ENCODE assay signal across 17 cellular contexts in the genomic region with DNA sequence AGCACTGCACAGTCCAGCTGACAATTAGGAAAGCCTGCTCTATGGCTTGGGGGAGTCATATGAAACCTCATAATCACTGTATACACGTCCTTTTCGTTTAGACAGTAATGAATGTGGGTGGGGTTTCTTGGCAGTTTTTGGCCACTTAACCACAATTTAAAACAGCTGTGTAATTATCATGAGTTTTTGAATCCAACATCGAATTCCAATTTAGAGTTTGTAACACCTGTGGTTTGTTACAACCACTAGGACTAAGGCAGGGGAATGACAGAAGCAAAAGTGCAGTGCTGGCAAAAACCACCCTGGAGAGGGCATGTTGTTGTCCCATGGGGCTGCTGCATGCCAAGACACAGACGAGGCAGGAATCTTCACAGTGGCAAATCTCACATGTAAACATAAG.
A peak's percentile ranks its signal among the peaks of the same experiment; 100 is the strongest.
DNase-seq lines count a peak whose midpoint lies in the region; ATAC-seq and TF ChIP-seq lines count a peak whose summit lies in the region.
"Had no signal": no experiment of that assay in that cellular context is flagged by ENCODE, and none has a peak within 500 bp of the region (broad histone marks: within the 10 kb centered on the region; RNA-seq: fewer than 3 reads in every experiment).

No MANE protein-coding gene starts in this region.

- H3K27me3 ChIP-seq in hepatocyte: no peaks in the 10 kb centered on the region
- H3K27me3 ChIP-seq: ascending aorta; BLaER1 treated with 17β-estradiol and CSF1 and Interleukin-3, amounts not matched to agents 10 nM and 100 nM; pancreas had no signal

- H2AFZ ChIP-seq in hepatocyte: no peak overlapping the region

- no peaks in the 10 kb centered on the region for H3K27me3 Mint-ChIP-seq in activated T-cell treated with anti-CD3 and anti-CD28 coated beads, Interleukin-2, amount 50 U/mL, for 24 hours

- no peaks in the 10 kb centered on the region for H3K4me1 ChIP-seq in hepatocyte (ENCODE audit: insufficient read depth)
- H3K4me1 ChIP-seq: ascending aorta; BLaER1 treated with 17β-estradiol and CSF1 and Interleukin-3, amounts not matched to agents 10 nM and 100 nM; pancreas had no signal

- H3K27ac Mint-ChIP-seq in activated T-cell treated with anti-CD3 and anti-CD28 coated beads, Interleukin-2, amount 50 U/mL, for 24 hours: no peak overlapping the region

- H3K4me3 ChIP-seq in hepatocyte: no peak overlapping the region
- H3K4me3 ChIP-seq: ascending aorta; BLaER1 treated with 17β-estradiol and CSF1 and Interleukin-3, amounts not matched to agents 10 nM and 100 nM; pancreas had no signal

- H3K36me3 ChIP-seq in hepatocyte (replicated peaks; ENCODE audit: insufficient read depth, low read depth): no peaks in the 10 kb centered on the region
- H3K36me3 ChIP-seq: ascending aorta; BLaER1 treated with 17β-estradiol and CSF1 and Interleukin-3, amounts not matched to agents 10 nM and 100 nM; pancreas had no signal

- no peaks in the 10 kb centered on the region for H3K9me2 ChIP-seq in hepatocyte (replicated peaks; ENCODE audit: insufficient read depth)

- H3K36me3 Mint-ChIP-seq in activated T-cell treated with anti-CD3 and anti-CD28 coated beads, Interleukin-2, amount 50 U/mL, for 24 hours (ENCODE audit: low read depth): no peaks in the 10 kb centered on the region

- DNase-seq in Ammon's horn (ENCODE audit: low spot score) (peak; percentile 13), NCI-H1092 (lab: John Stamatoyannopoulos, UW) (peak; percentile 58), RPMI7951 (ENCODE audit: low read depth) (peak; percentile 12), hepatocyte (ENCODE audit: low spot score) (no peak), DMS53 treated with DMSO at 0.1 percent for 48 hours (lab: John Stamatoyannopoulos, UW; ENCODE audit: unreplicated experiment) (no peak), AG08396 (ENCODE audit: low spot score) (no peak)
- no peak for DNase-seq in activated T-cell treated with anti-CD3 and anti-CD28 coated beads, Interleukin-2, amount 50 U/mL, for 24 hours
- DNase-seq: activated T-cell treated with anti-CD3 and anti-CD28 coated beads, Interleukin-2, amount 50 U/mL, for 48 hours; GF-D8; NK-92 treated with Interleukin-12 subunit alpha and Interleukin-12 subunit beta, amount 100 ng/mL, for 24 hours; pancreas; stimulated activated CD4-positive, alpha-beta T cell treated with anti-CD3 and anti-CD28 coated beads, Interleukin-4, amount 100 ng/mL, for 24 hours; stimulated activated naive CD4-positive, alpha-beta T cell treated with Interleukin-2 at 50 U/mL for 16 hours had no signal

- 37% methylated on average over 4 of the region's 4 CpGs for WGBS in hepatocyte (ENCODE audit: low lambda C conversion rate, missing lambda C conversion rate)

- no peak overlapping the region for H3K4me3 Mint-ChIP-seq in activated T-cell treated with anti-CD3 and anti-CD28 coated beads, Interleukin-2, amount 50 U/mL, for 24 hours

- H3K4me2 ChIP-seq in hepatocyte: peak overlapping the region; percentile 70
- H3K4me2 ChIP-seq: BLaER1 treated with 17β-estradiol and CSF1 and Interleukin-3, amounts not matched to agents 10 nM and 100 nM had no signal

- no peaks in the 10 kb centered on the region for H4K20me1 ChIP-seq in hepatocyte (ENCODE audit: insufficient read depth, poor library complexity, severe bottlenecking)
- H4K20me1 ChIP-seq: BLaER1 treated with 17β-estradiol and CSF1 and Interleukin-3, amounts not matched to agents 10 nM and 100 nM had no signal

- H3K27ac ChIP-seq in hepatocyte: no peak overlapping the region
- H3K27ac ChIP-seq: ascending aorta; BLaER1 treated with 17β-estradiol and CSF1 and Interleukin-3, amounts not matched to agents 10 nM and 100 nM; pancreas had no signal

- no peaks in the 10 kb centered on the region for H3K4me1 Mint-ChIP-seq in activated T-cell treated with anti-CD3 and anti-CD28 coated beads, Interleukin-2, amount 50 U/mL, for 24 hours (ENCODE audit: low read depth)

- no peaks in the 10 kb centered on the region for H3K79me2 ChIP-seq in hepatocyte

- no peaks in the 10 kb centered on the region for H3K9me3 Mint-ChIP-seq in activated T-cell treated with anti-CD3 and anti-CD28 coated beads, Interleukin-2, amount 50 U/mL, for 24 hours

- TF ChIP-seq CTCF in hepatocyte (IDR thresholded peaks at IDR 0.05; ENCODE audit: poor library complexity): no peak

- H3K9me3 ChIP-seq in hepatocyte (ENCODE audit: low read depth): no peaks in the 10 kb centered on the region
- H3K9me3 ChIP-seq: ascending aorta; BLaER1 treated with 17β-estradiol and CSF1 and Interleukin-3, amounts not matched to agents 10 nM and 100 nM; pancreas had no signal

- ATAC-seq in HG02981 (IDR thresholded peaks at IDR 0.05; ENCODE audit: unreplicated experiment): no peak
- ATAC-seq: activated CD4-positive, CD25-positive, alpha-beta regulatory T cell treated with anti-CD3 and anti-CD28 coated beads, Interleukin-2, amount 50 U/mL, for 24 hours had no signal

Comparison
In these comparisons a context has a peak if more than half of its experiments do, and no peak if none do; other contexts are left out.
1. DNase-seq: peak in Ammon's horn (single experiment), NCI-H1092 (single experiment) and RPMI7951 (single experiment); none in hepatocyte (single experiment), DMS53 treated with DMSO at 0.1 percent for 48 hours (single experiment), AG08396 (single experiment) and activated T-cell treated with anti-CD3 and anti-CD28 coated beads, Interleukin-2, amount 50 U/mL, for 24 hours (single experiment).